In genomic region chr9:83980395-83981125, GRCh38 we compare ENCODE assay signal across 8 cellular contexts. TPM values are rescaled to one million over a fixed set of nuclear protein-coding genes. Genes with fewer than 3 reads are reported as not detected.
DNase-seq lines count a peak whose midpoint lies in the region; ATAC-seq and TF ChIP-seq lines count a peak whose summit lies in the region.

Gene RMI1, plus strand, starts transcription at chr9:83980805. Its CDS starts 20,182 bp downstream, at chr9:84000987.

- H3K27ac Mint-ChIP-seq in nephron = peak within 1 kb of the TSS; percentile 100
- H3K27ac Mint-ChIP-seq in stimulated activated naive CD8-positive, alpha-beta T cell treated with anti-CD3 and anti-CD28 coated beads, Interleukin-15, Interleukin-2, amounts not matched to agents 100 ng/mL and 50 ng/mL, for 24 hours = peak within 1 kb of the TSS; percentile 99

- peak within 1 kb of the TSS; percentile 89 for H3K27ac ChIP-seq in RWPE2 (ENCODE audit: poor library complexity, severe bottlenecking)

- no peaks in the 10 kb centered on the region for H3K27me3 Mint-ChIP-seq in nephron (ENCODE audit: low read depth)
- no peaks in the 10 kb centered on the region for H3K27me3 Mint-ChIP-seq in stimulated activated naive CD8-positive, alpha-beta T cell treated with anti-CD3 and anti-CD28 coated beads, Interleukin-15, Interleukin-2, amounts not matched to agents 100 ng/mL and 50 ng/mL, for 24 hours

- H3K4me3 ChIP-seq in RWPE2 (ENCODE audit: severe bottlenecking) = peak within 1 kb of the TSS; percentile 95
- peak within 1 kb of the TSS; percentile 75 for H3K4me3 ChIP-seq in fibroblast of pulmonary artery (replicated peaks; ENCODE audit: low read depth, low read length)

- H3K4me1 ChIP-seq in RWPE2 (ENCODE audit: insufficient read depth, poor library complexity, severe bottlenecking) = peaks cover 30% of the 10 kb centered on the region

- H3K9me3 ChIP-seq in RWPE2 (ENCODE audit: severe bottlenecking) = no peaks in the 10 kb centered on the region

- peaks cover 35% of the 10 kb centered on the region for H3K36me3 Mint-ChIP-seq in nephron (ENCODE audit: low read depth)
- H3K36me3 Mint-ChIP-seq in stimulated activated naive CD8-positive, alpha-beta T cell treated with anti-CD3 and anti-CD28 coated beads, Interleukin-15, Interleukin-2, amounts not matched to agents 100 ng/mL and 50 ng/mL, for 24 hours (ENCODE audit: low read depth) = peaks cover 50% of the 10 kb centered on the region

- H3K4me1 Mint-ChIP-seq in nephron = peaks cover 30% of the 10 kb centered on the region
- H3K4me1 Mint-ChIP-seq in stimulated activated naive CD8-positive, alpha-beta T cell treated with anti-CD3 and anti-CD28 coated beads, Interleukin-15, Interleukin-2, amounts not matched to agents 100 ng/mL and 50 ng/mL, for 24 hours (ENCODE audit: low read depth) = peaks cover 49% of the 10 kb centered on the region

- TF ChIP-seq CTCF in RWPE2 (IDR thresholded peaks at IDR 0.05; ENCODE audit: poor library complexity, severe bottlenecking) (peak; percentile 26), fibroblast of pulmonary artery (IDR thresholded peaks at IDR 0.05; ENCODE audit: low read length, missing control alignments) (peak; percentile 7), nephron (IDR thresholded peaks at IDR 0.05; ENCODE audit: unreplicated experiment in 3 of 3) (no peak)

- no peaks in the 10 kb centered on the region for H3K27me3 ChIP-seq in RWPE2 (ENCODE audit: insufficient read depth, poor library complexity, severe bottlenecking)

- peak within 1 kb of the TSS; percentile 97 to 98 (median 97) for H3K4me3 Mint-ChIP-seq in nephron
- H3K4me3 Mint-ChIP-seq in stimulated activated naive CD8-positive, alpha-beta T cell treated with anti-CD3 and anti-CD28 coated beads, Interleukin-15, Interleukin-2, amounts not matched to agents 100 ng/mL and 50 ng/mL, for 24 hours = peak within 1 kb of the TSS; percentile 95

- peaks cover 42% of the 10 kb centered on the region for H3K36me3 ChIP-seq in RWPE2 (ENCODE audit: low read depth)

- ATAC-seq in RWPE2 (ENCODE audit: low read depth) = peak; percentile 72

- DNase-seq in ELF-1 (ENCODE audit: low read depth, low spot score) (peak; percentile 98), H4 (ENCODE audit: low spot score) (peak; percentile 96), LoVo (ENCODE audit: low spot score) (peak; percentile 97), RWPE2 (ENCODE audit: low spot score) (peak; percentile 98), fibroblast of pulmonary artery (ENCODE audit: low read depth) (peak; percentile 99)
- peak; percentile 99 for DNase-seq in activated T-helper 9 cell treated with anti-CD3 and anti-CD28 coated beads, Interleukin-2, amount 50 U/mL, for 16 hours (ENCODE audit: low read depth)

- H3K9me3 Mint-ChIP-seq in nephron = no peaks in the 10 kb centered on the region
- no peaks in the 10 kb centered on the region for H3K9me3 Mint-ChIP-seq in stimulated activated naive CD8-positive, alpha-beta T cell treated with anti-CD3 and anti-CD28 coated beads, Interleukin-15, Interleukin-2, amounts not matched to agents 100 ng/mL and 50 ng/mL, for 24 hours

RNA-seq across cellular contexts. Expression of gene RMI1, which starts in this region (rescaled TPM):
- 9.1 and 11.5 TPM in 2 replicates for total RNA-seq in H4 (2014; rRNA removed; shearing (Covaris generic))

Comparison
In these comparisons a context has a peak if more than half of its experiments do, and no peak if none do; other contexts are left out.
1. Peak in every context shown above with its lines: DNase-seq, ATAC-seq, H3K4me3 ChIP-seq and H3K27ac ChIP-seq.
2. CTCF ChIP-seq: peak in RWPE2 (single experiment) and fibroblast of pulmonary artery (single experiment); none in nephron (0 of 3).